Comparison of ENCODE assay signal across 29 cellular contexts in the genomic region with DNA sequence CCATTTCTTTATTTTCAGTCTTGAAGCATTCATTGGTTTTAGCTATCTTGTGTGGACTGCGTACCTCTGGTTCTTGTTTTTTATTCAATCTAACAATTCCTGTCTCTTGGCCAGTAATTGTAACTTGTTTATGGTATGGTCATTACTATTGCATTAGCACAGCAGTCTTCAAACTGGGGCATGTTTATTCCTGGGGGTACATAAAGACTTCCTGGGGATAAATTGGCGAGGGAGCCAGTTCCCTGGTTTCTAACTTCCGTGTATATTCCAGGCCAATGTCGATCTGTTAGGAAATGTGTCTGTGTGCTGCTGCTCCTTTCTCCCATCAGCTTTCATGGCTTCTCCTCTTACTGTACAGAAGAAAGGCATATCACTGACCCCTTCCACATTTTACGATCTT.
"Had no signal": no experiment of that assay in that cellular context is flagged by ENCODE, and none has a peak within 500 bp of the region (broad histone marks: within the 10 kb centered on the region; RNA-seq: fewer than 3 reads in every experiment).

No MANE protein-coding gene starts in this region.

- H3K27ac ChIP-seq: gastrocnemius medialis, pancreas, prostate gland, sigmoid colon, stomach, thyroid gland, upper lobe of right lung, WERI-Rb-1 had no signal

- H3K4me3 Mint-ChIP-seq: activated naive CD4-positive, alpha-beta T cell treated with anti-CD3 and anti-CD28 coated beads, Interleukin-2, amount 50 U/mL, for 24 hours; activated T-cell treated with anti-CD3 and anti-CD28 coated beads, Interleukin-2, amount 50 U/mL, for 24 hours; central memory CD8-positive, alpha-beta T cell; naive B cell; nephron progenitor cell; stimulated activated naive B cell treated with anti-CD40 and anti-IgM and Interleukin-4, amounts not matched to agents 10 μg/mL and 1 μg/mL and 100 μg/mL, for 72 hours; T-helper 1 cell treated with Interleukin-12 subunit alpha and Interleukin-12 subunit beta and Interleukin-4 antibody, amounts not matched to agents 30 μg/mL and 1 μg/mL, for 36 hours had no signal

- H3K36me3 ChIP-seq: gastrocnemius medialis, pancreas, prostate gland, sigmoid colon, stomach, thyroid gland, upper lobe of right lung, WERI-Rb-1 had no signal

- DNase-seq: activated CD4-positive, alpha-beta T cell treated with anti-CD3 and anti-CD28 coated beads for 48 hours; activated CD4-positive, alpha-beta T cell treated with anti-CD3 and anti-CD28 coated beads, Interleukin-2, amount 50 U/mL, for 48 hours; activated CD8-positive, alpha-beta memory T cell treated with anti-CD3 and anti-CD28 coated beads, Interleukin-2, amount 50 U/mL, for 48 hours; activated T-cell treated with anti-CD3 and anti-CD28 coated beads, Interleukin-2, amount 50 U/mL, for 24 hours; anterior cingulate cortex; dermis blood vessel endothelial cell; effector CD4-positive, alpha-beta T cell; gastrocnemius medialis; hippocampal formation; left cardiac atrium; left ventricle myocardium superior; naive B cell; nephron progenitor cell; pancreas; sigmoid colon; small intestine; stimulated activated CD4-positive, alpha-beta T cell treated with anti-CD3 and anti-CD28 coated beads, Interleukin-2, amount 100 ng/mL, for 24 hours; stimulated activated naive B cell treated with anti-CD40 and anti-IgM and Interleukin-4, amounts not matched to agents 10 μg/mL and 1 μg/mL and 100 μg/mL, for 72 hours; stomach; T1000; thyroid gland; upper lobe of right lung; WERI-Rb-1 had no signal

- H3K27me3 ChIP-seq: gastrocnemius medialis, pancreas, sigmoid colon, stomach, thyroid gland, upper lobe of right lung had no signal

- H3K27me3 Mint-ChIP-seq: activated naive CD4-positive, alpha-beta T cell treated with anti-CD3 and anti-CD28 coated beads, Interleukin-2, amount 50 U/mL, for 24 hours; activated T-cell treated with anti-CD3 and anti-CD28 coated beads, Interleukin-2, amount 50 U/mL, for 24 hours; central memory CD8-positive, alpha-beta T cell; naive B cell; stimulated activated naive B cell treated with anti-CD40 and anti-IgM and Interleukin-4, amounts not matched to agents 10 μg/mL and 1 μg/mL and 100 μg/mL, for 72 hours had no signal

- H3K4me1 Mint-ChIP-seq: naive B cell had no signal

- H3K36me3 Mint-ChIP-seq: activated naive CD4-positive, alpha-beta T cell treated with anti-CD3 and anti-CD28 coated beads, Interleukin-2, amount 50 U/mL, for 24 hours; naive B cell; stimulated activated naive B cell treated with anti-CD40 and anti-IgM and Interleukin-4, amounts not matched to agents 10 μg/mL and 1 μg/mL and 100 μg/mL, for 72 hours had no signal

- H3K27ac Mint-ChIP-seq: activated naive CD4-positive, alpha-beta T cell treated with anti-CD3 and anti-CD28 coated beads, Interleukin-2, amount 50 U/mL, for 24 hours; activated T-cell treated with anti-CD3 and anti-CD28 coated beads, Interleukin-2, amount 50 U/mL, for 24 hours; activated T-helper 2 cell treated with anti-CD3 and anti-CD28 coated beads, Interferon-gamma antibody, Interleukin-2, Interleukin-4, amounts not matched to agents 10 μg/mL and 5 μg/mL and 100 μg/mL, durations not matched to agents 14 hours and 24 hours and 36 hours; nephron progenitor cell; T-helper 1 cell treated with Interleukin-12 subunit alpha and Interleukin-12 subunit beta and Interleukin-4 antibody, amounts not matched to agents 30 μg/mL and 1 μg/mL, for 36 hours had no signal

- ATAC-seq: activated CD4-positive, CD25-positive, alpha-beta regulatory T cell treated with anti-CD3 and anti-CD28 coated beads, Interleukin-2, amount 50 U/mL, for 24 hours; gastrocnemius medialis; left cardiac atrium; left ventricle myocardium superior; pancreas; stimulated activated naive B cell treated with anti-CD40 and anti-IgM and Interleukin-4, amounts not matched to agents 10 μg/mL and 1 μg/mL and 100 μg/mL, for 72 hours; upper lobe of right lung had no signal

- H3K9me3 Mint-ChIP-seq: activated naive CD4-positive, alpha-beta T cell treated with anti-CD3 and anti-CD28 coated beads, Interleukin-2, amount 50 U/mL, for 24 hours; activated T-cell treated with anti-CD3 and anti-CD28 coated beads, Interleukin-2, amount 50 U/mL, for 24 hours; activated T-helper 2 cell treated with anti-CD3 and anti-CD28 coated beads, Interferon-gamma antibody, Interleukin-2, Interleukin-4, amounts not matched to agents 10 μg/mL and 5 μg/mL and 100 μg/mL, durations not matched to agents 14 hours and 24 hours and 36 hours; central memory CD8-positive, alpha-beta T cell; naive B cell; nephron progenitor cell; stimulated activated naive B cell treated with anti-CD40 and anti-IgM and Interleukin-4, amounts not matched to agents 10 μg/mL and 1 μg/mL and 100 μg/mL, for 72 hours; T-helper 1 cell treated with Interleukin-12 subunit alpha and Interleukin-12 subunit beta and Interleukin-4 antibody, amounts not matched to agents 30 μg/mL and 1 μg/mL, for 36 hours had no signal

- H3K9me3 ChIP-seq: gastrocnemius medialis, pancreas, prostate gland, sigmoid colon, stomach, thyroid gland, upper lobe of right lung had no signal

- H3K4me1 ChIP-seq: gastrocnemius medialis, pancreas, prostate gland, thyroid gland, upper lobe of right lung had no signal

- H3K4me3 ChIP-seq: gastrocnemius medialis, pancreas, prostate gland, sigmoid colon, stomach, thyroid gland, upper lobe of right lung had no signal
